32 cellular contexts compared by ENCODE assay signal in genomic region chr4:180900781-180901180, GRCh38.
"Had no signal": no experiment of that assay in that cellular context is flagged by ENCODE, and none has a peak within 500 bp of the region (broad histone marks: within the 10 kb centered on the region; RNA-seq: fewer than 3 reads in every experiment).

No MANE protein-coding gene starts in this region.

- H3K27me3 ChIP-seq: adrenal gland, colonic mucosa, gastrocnemius medialis, heart left ventricle had no signal

- ATAC-seq: activated CD4-positive, CD25-positive, alpha-beta regulatory T cell treated with anti-CD3 and anti-CD28 coated beads, Interleukin-2, amount 50 U/mL, for 24 hours; activated CD8-positive, alpha-beta T cell treated with anti-CD3 and anti-CD28 coated beads for 36 hours; activated naive CD8-positive, alpha-beta T cell treated with anti-CD3 and anti-CD28 coated beads, Interleukin-2, amount 50 U/mL, for 24 hours; activated T-cell treated with anti-CD3 and anti-CD28 coated beads, Interleukin-2, amount 50 U/mL, for 4 hours; activated T-helper 17 cell treated with anti-CD3 and anti-CD28 coated beads, Interleukin-2, amount 50 U/mL, for 72 hours; esophagus mucosa; gastrocnemius medialis; heart left ventricle; T-helper 17 cell had no signal

- H3K4me3 ChIP-seq: adrenal gland, colonic mucosa, gastrocnemius medialis, heart left ventricle had no signal

- H3K36me3 ChIP-seq: adrenal gland, colonic mucosa, gastrocnemius medialis, heart left ventricle, WERI-Rb-1 had no signal

- FAIRE-seq: endometrium, endothelial cell of umbilical vein had no signal

- DNase-seq: activated B cell treated with CpG ODN at 0.5 μM for 24 hours; activated CD4-positive, alpha-beta T cell treated with anti-CD3 and anti-CD28 coated beads for 48 hours; activated CD4-positive, alpha-beta T cell treated with anti-CD3 and anti-CD28 coated beads, Interleukin-2, amount 50 U/mL, for 1 hour; activated CD4-positive, alpha-beta T cell treated with anti-CD3 and anti-CD28 coated beads, Interleukin-2, amount 50 U/mL, for 48 hours; activated CD8-positive, alpha-beta memory T cell treated with anti-CD3 and anti-CD28 coated beads for 24 hours; activated CD8-positive, alpha-beta T cell treated with anti-CD3 and anti-CD28 coated beads for 36 hours; activated effector memory CD4-positive, alpha-beta T cell treated with Interleukin-2 at 50 U/mL for 16 hours; activated gamma-delta T cell treated with Interleukin-2 at 50 U/mL for 16 hours; activated naive CD4-positive, alpha-beta T cell treated with Interleukin-2 at 50 U/mL for 16 hours; activated naive CD8-positive, alpha-beta T cell treated with anti-CD3 and anti-CD28 coated beads for 36 hours; activated naive CD8-positive, alpha-beta T cell treated with anti-CD3 and anti-CD28 coated beads, Interleukin-2, amount 50 U/mL, for 24 hours; activated T-cell treated with anti-CD3 and anti-CD28 coated beads, Interleukin-2, amount 50 U/mL, for 4 hours; adrenal gland; amygdala; aorta; central memory CD4-positive, alpha-beta T cell; cerebellar nuclear complex; colonic mucosa; effector CD8-positive, alpha-beta T cell; foreskin fibroblast; gastrocnemius medialis; glutamatergic neuron; heart left ventricle; T-helper 1 cell; T-helper 17 cell; T1000; WERI-Rb-1 had no signal

- H3K4me1 ChIP-seq: adrenal gland, colonic mucosa, gastrocnemius medialis, heart left ventricle had no signal

- H3K9me3 ChIP-seq: adrenal gland, colonic mucosa, gastrocnemius medialis, heart left ventricle had no signal

- H3K27ac ChIP-seq: adrenal gland, colonic mucosa, gastrocnemius medialis, heart left ventricle, WERI-Rb-1 had no signal
